In the genomic region with DNA sequence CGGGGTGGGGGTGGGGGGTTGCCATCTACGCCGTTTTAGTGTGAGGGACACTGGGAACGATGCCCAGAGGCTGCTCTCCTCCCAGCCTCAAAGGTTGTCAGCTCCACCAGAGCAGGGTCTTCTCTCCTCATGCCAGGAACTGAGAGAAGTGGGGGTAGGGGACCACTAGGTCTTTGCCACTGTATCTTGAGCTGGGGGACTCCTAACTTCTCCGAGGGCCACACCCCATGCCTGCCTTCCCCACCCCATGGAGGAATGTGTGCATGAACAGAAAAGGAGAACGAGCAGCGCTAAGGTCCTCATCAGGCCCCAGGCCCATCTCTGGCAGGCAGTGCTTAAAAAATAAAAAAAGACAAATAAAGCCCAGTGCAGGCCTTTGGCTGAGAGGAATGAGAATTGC, we compare ENCODE assay signal across 8 cellular contexts. TPM values are rescaled to one million over a fixed set of nuclear protein-coding genes. Genes with fewer than 3 reads are reported as not detected.
DNase-seq lines count a peak whose midpoint lies in the region; ATAC-seq and TF ChIP-seq lines count a peak whose summit lies in the region.

No MANE protein-coding gene starts in this region.

- no peak for TF ChIP-seq CTCF in Caco-2 (IDR thresholded peaks at IDR 0.05; ENCODE audit: insufficient read depth in 1 of 2, low read depth in 1 of 2, low read length in 1 of 2, severe bottlenecking in 1 of 2, unreplicated experiment in 1 of 2)
- no peak for TF ChIP-seq CTCF in Peyer's patch (IDR thresholded peaks at IDR 0.05)
- TF ChIP-seq CTCF in osteoblast (IDR thresholded peaks at IDR 0.05; ENCODE audit: extremely low read depth, low read depth, low read length), result no peak

- peak overlapping the region; percentile 80 for H3K4me3 Mint-ChIP-seq in Caco-2 (ENCODE audit: unreplicated experiment)

- H3K9me3 ChIP-seq in Caco-2 (no peaks in the 10 kb centered on the region), Peyer's patch (no peaks in the 10 kb centered on the region), osteoblast (ENCODE audit: low read depth, low read length) (no peaks in the 10 kb centered on the region)

- H3K4me1 ChIP-seq in Caco-2 (peaks cover 15% of the 10 kb centered on the region), Peyer's patch (peaks cover 0 to 51% (median 29%) of the 10 kb centered on the region in 4 donors), osteoblast (ENCODE audit: insufficient read depth, low read length) (peaks cover 36% of the 10 kb centered on the region)

- H3K36me3 Mint-ChIP-seq in Caco-2 (ENCODE audit: insufficient read depth, unreplicated experiment), result peaks cover 40% of the 10 kb centered on the region

- POLR2A ChIA-PET in Caco-2 (lab: Charles Lee), result interaction anchor here (2.6 to 3.5 kb wide), 2 partner anchors 16 to 21 kb away, joined by 19 to 34 read pairs; partner anchors contain the start of gene PMVK

- H3K27me3 Mint-ChIP-seq in Caco-2 (ENCODE audit: insufficient read depth, unreplicated experiment), result no peaks in the 10 kb centered on the region

- H3K4me1 Mint-ChIP-seq in Caco-2 (ENCODE audit: low read depth, unreplicated experiment), result peaks cover 16% of the 10 kb centered on the region

- H2AFZ ChIP-seq in osteoblast (ENCODE audit: low read length), result no peak overlapping the region

- no peak for DNase-seq in Caco-2
- peak in 1 of 3 donors; percentile 36 for DNase-seq in Peyer's patch
- DNase-seq in epithelial cell of prostate (ENCODE audit: low read depth, low spot score), result no peak
- peak; percentile 37 for DNase-seq in osteoblast (ENCODE audit: insufficient read length, low spot score, missing footprints)
- no peak for DNase-seq in NCI-H2029 treated with DMSO at 0.1 percent for 48 hours (lab: John Stamatoyannopoulos, UW)
- no peak for DNase-seq in LoVo (ENCODE audit: low spot score)
- DNase-seq in central memory CD4-positive, alpha-beta T cell, result no peak

- no peak for TF ChIP-seq POLR2A in Peyer's patch (IDR thresholded peaks at IDR 0.05)

- no peaks in the 10 kb centered on the region for H3K9me3 Mint-ChIP-seq in Caco-2 (ENCODE audit: unreplicated experiment)

- intact Hi-C loops in Caco-2 (cut with micrococcal nuclease; ENCODE audit: unreplicated experiment), result loop anchor here (5.0 kb wide), 1 partner anchor 105 kb away; the partner anchor contains the start of gene EFNA4

- H3K36me3 ChIP-seq in Caco-2 (ENCODE audit: control insufficient read depth, insufficient read depth, low read length) (peaks cover 3% of the 10 kb centered on the region), Peyer's patch (peaks cover 0 to 12% (median 0%) of the 10 kb centered on the region in 3 donors), osteoblast (ENCODE audit: insufficient read depth, low read length) (peaks cover 16% of the 10 kb centered on the region)

- peaks cover 13% of the 10 kb centered on the region for H3K79me2 ChIP-seq in osteoblast (ENCODE audit: insufficient read depth, low read length)

- H4K20me1 ChIP-seq in osteoblast (ENCODE audit: insufficient read depth, low read length), result peaks cover 5% of the 10 kb centered on the region

- peak overlapping the region in 3 of 4 donors; percentile 77 to 86 (median 86) for H3K27ac ChIP-seq in Peyer's patch
- H3K27ac ChIP-seq in epithelial cell of prostate, result peak overlapping the region; percentile 40
- H3K27ac ChIP-seq in osteoblast (ENCODE audit: low read depth, low read length), result no peak overlapping the region

- no TSS peak for BruUV-seq in Caco-2 (replicated peaks; lab: Mats Ljungman, UMichigan)

- ATAC-seq in GM18858 (IDR thresholded peaks at IDR 0.05; ENCODE audit: unreplicated experiment), result no peak

- H3K4me3 ChIP-seq in Caco-2 (ENCODE audit: low read depth, low read length), result no peak overlapping the region
- H3K4me3 ChIP-seq in Peyer's patch, result no peak overlapping the region
- H3K4me3 ChIP-seq in osteoblast (ENCODE audit: insufficient read depth, low read length), result no peak overlapping the region

- H3K27ac Mint-ChIP-seq in Caco-2 (ENCODE audit: unreplicated experiment), result peak overlapping the region; percentile 79

- H3K27me3 ChIP-seq in Caco-2 (replicated peaks; ENCODE audit: control insufficient read depth, insufficient read depth, low read length), result no peaks in the 10 kb centered on the region
- no peaks in the 10 kb centered on the region for H3K27me3 ChIP-seq in Peyer's patch
- H3K27me3 ChIP-seq in osteoblast (ENCODE audit: insufficient read depth, low read length), result peaks cover 4% of the 10 kb centered on the region

- CTCF ChIA-PET in Caco-2 (lab: Charles Lee), result interaction anchor here (1.8 kb wide), 1 partner anchor 60 kb away, joined by 8 read pairs; no protein-coding TSS in a partner anchor

- no peak overlapping the region for H3K4me2 ChIP-seq in osteoblast (ENCODE audit: insufficient read depth, low read length)

RNA-seq across cellular contexts. Expression of gene PBXIP1, which starts 1.4 kb away (rescaled TPM):
- total RNA-seq in Caco-2 (2022) (24.0 and 24.6 TPM in 2 replicates), Peyer's patch (100 to 1,000 TPM in 3 of 4 donors, 10 to 100 TPM in 1; 66.6 to 117 (median 109) TPM), osteoblast (90.1 and 92.8 TPM in 2 replicates)

RNA-seq across cellular contexts. Expression of gene PYGO2, which starts 4.3 kb away (rescaled TPM):
- total RNA-seq in Caco-2 (2022) (34.1 and 34.9 TPM in 2 replicates), Peyer's patch (10 to 100 TPM; 32.2 to 48.9 (median 34.2) TPM), osteoblast (12.1 and 18.5 TPM in 2 replicates)

RNA-seq across cellular contexts. Expression of gene SHC1, which starts 13.3 kb away (rescaled TPM):
- total RNA-seq in Caco-2 (2022) (58.0 and 59.6 TPM in 2 replicates), Peyer's patch (100 to 1,000 TPM in 2 of 4 donors, 10 to 100 TPM in 2; 56.9 to 150 (median 104) TPM), osteoblast (230 and 239 TPM in 2 replicates)

RNA-seq across cellular contexts. Expression of gene CKS1B, which starts 17.2 kb away (rescaled TPM):
- total RNA-seq in Caco-2 (2022), result 243 and 259 TPM in 2 replicates
- total RNA-seq in Peyer's patch, result 10 to 100 TPM; 20.3 to 39.1 (median 26.5) TPM
- total RNA-seq in osteoblast, result 23.2 and 23.3 TPM in 2 replicates

RNA-seq across cellular contexts. Expression of gene PMVK, which starts 20.7 kb away (rescaled TPM):
- 25.1 and 25.2 TPM in 2 replicates for total RNA-seq in Caco-2 (2022)
- 10 to 100 TPM in 3 of 4 donors, 1 to 10 TPM in 1; 5.0 to 20.1 (median 19.2) TPM for total RNA-seq in Peyer's patch
- total RNA-seq in osteoblast, result 6.2 and 6.5 TPM in 2 replicates
